1 cellular context compared by ENCODE assay signal in genomic region chr1:200892546-200892945, GRCh38.
TF ChIP-seq lines count a peak whose summit lies in the region.

No MANE protein-coding gene starts in this region.

TF ChIP-seq in H1, 55 proteins besides CTCF, POLR2A, EP300 and RAD21:
- TF ChIP-seq ATF2 (IDR thresholded peaks at IDR 0.05; ENCODE audit: low read length) (0 out of 2 replicates have a peak, but pooled peaks have one; percentile 0), HDAC2 (IDR thresholded peaks at IDR 0.05; ENCODE audit: borderline replicate concordance in 1 of 2, low read depth in 2 of 2, low read length in 2 of 2) (0 out of 4 replicates have a peak, but pooled peaks of 1 of the 2 experiments have one; percentile 39), NANOG (IDR thresholded peaks at IDR 0.05; ENCODE audit: insufficient read depth, low read depth, low read length, poor library complexity, severe bottlenecking) (no peak)
TF ChIP-seq in H1: peak in this region for 2.
